Comparison of ENCODE assay signal across 27 cellular contexts in genomic region chr17:51017270-51017669, GRCh38.
"Had no signal": no experiment of that assay in that cellular context is flagged by ENCODE, and none has a peak within 500 bp of the region (broad histone marks: within the 10 kb centered on the region; RNA-seq: fewer than 3 reads in every experiment).

No MANE protein-coding gene starts in this region.

- ATAC-seq: activated naive CD4-positive, alpha-beta T cell treated with anti-CD3 and anti-CD28 coated beads, Interleukin-2, amount 50 U/mL, for 72 hours; activated naive CD8-positive, alpha-beta T cell treated with anti-CD3 and anti-CD28 coated beads, Interleukin-2, amount 50 U/mL, for 24 hours; activated T-cell treated with anti-CD3 and anti-CD28 coated beads, Interleukin-2, amount 50 U/mL, for 4 hours; SK-N-SH treated with all-trans-retinoic acid at 6 μM for 48 hours had no signal

- H3K4me1 Mint-ChIP-seq: activated naive CD8-positive, alpha-beta T cell treated with anti-CD3 and anti-CD28 coated beads, Interleukin-2, amount 50 U/mL, for 24 hours had no signal

- H3K9me3 Mint-ChIP-seq: activated CD4-positive, alpha-beta memory T cell treated with anti-CD3 and anti-CD28 coated beads for 36 hours; activated CD4-positive, alpha-beta T cell treated with anti-CD3 and anti-CD28 coated beads, Interleukin-2, amount 10 ng/mL, durations not matched to agents 7 days and 5 days; activated naive CD4-positive, alpha-beta T cell treated with anti-CD3 and anti-CD28 coated beads, Interleukin-2, amount 50 U/mL, for 72 hours; activated naive CD8-positive, alpha-beta T cell treated with anti-CD3 and anti-CD28 coated beads, Interleukin-2, amount 50 U/mL, for 24 hours; activated T-cell treated with anti-CD3 and anti-CD28 coated beads, Interleukin-2, amount 50 U/mL, for 4 hours had no signal

- H3K27me3 ChIP-seq: ascending aorta, brain microvascular endothelial cell, cardiac muscle cell, Peyer's patch, SJSA1 had no signal

- H3K9me3 ChIP-seq: ascending aorta, Peyer's patch, SJSA1 had no signal

- H3K27ac Mint-ChIP-seq: activated CD4-positive, alpha-beta memory T cell treated with anti-CD3 and anti-CD28 coated beads for 36 hours; activated CD4-positive, alpha-beta T cell treated with anti-CD3 and anti-CD28 coated beads, Interleukin-2, amount 10 ng/mL, durations not matched to agents 7 days and 5 days; activated naive CD8-positive, alpha-beta T cell treated with anti-CD3 and anti-CD28 coated beads, Interleukin-2, amount 50 U/mL, for 24 hours had no signal

- H3K27ac ChIP-seq: ascending aorta, brain microvascular endothelial cell, cardiac muscle cell, Peyer's patch, SJSA1 had no signal

- H3K4me3 Mint-ChIP-seq: activated CD4-positive, alpha-beta memory T cell treated with anti-CD3 and anti-CD28 coated beads for 36 hours; activated CD4-positive, alpha-beta T cell treated with anti-CD3 and anti-CD28 coated beads, Interleukin-2, amount 10 ng/mL, durations not matched to agents 7 days and 5 days; activated naive CD8-positive, alpha-beta T cell treated with anti-CD3 and anti-CD28 coated beads, Interleukin-2, amount 50 U/mL, for 24 hours; activated T-cell treated with anti-CD3 and anti-CD28 coated beads, Interleukin-2, amount 50 U/mL, for 4 hours had no signal

- H3K4me3 ChIP-seq: ascending aorta, cardiac muscle cell, Peyer's patch, SJSA1 had no signal

- H3K4me1 ChIP-seq: ascending aorta, Peyer's patch had no signal

- H3K27me3 Mint-ChIP-seq: activated CD4-positive, alpha-beta memory T cell treated with anti-CD3 and anti-CD28 coated beads for 36 hours; activated CD4-positive, alpha-beta T cell treated with anti-CD3 and anti-CD28 coated beads, Interleukin-2, amount 10 ng/mL, durations not matched to agents 7 days and 5 days; activated naive CD8-positive, alpha-beta T cell treated with anti-CD3 and anti-CD28 coated beads, Interleukin-2, amount 50 U/mL, for 24 hours had no signal

- DNase-seq: activated CD4-positive, alpha-beta memory T cell treated with anti-CD3 and anti-CD28 coated beads for 36 hours; activated CD4-positive, alpha-beta T cell treated with anti-CD3 and anti-CD28 coated beads, Interleukin-2, amount 10 ng/mL, durations not matched to agents 7 days and 5 days; activated CD4-positive, CD25-positive, alpha-beta regulatory T cell treated with anti-CD3 and anti-CD28 coated beads, Interleukin-2, amount 50 U/mL, for 72 hours; activated CD8-positive, alpha-beta memory T cell treated with anti-CD3 and anti-CD28 coated beads for 24 hours; activated effector memory CD4-positive, alpha-beta T cell treated with anti-CD3 and anti-CD28 coated beads, Interleukin-2, amount 50 U/mL, for 16 hours; activated naive CD4-positive, alpha-beta T cell treated with Interleukin-2 at 50 U/mL for 16 hours; activated naive CD8-positive, alpha-beta T cell treated with anti-CD3 and anti-CD28 coated beads, Interleukin-2, amount 50 U/mL, for 24 hours; activated T-cell treated with anti-CD3 and anti-CD28 coated beads, Interleukin-2, amount 50 U/mL, for 4 hours; amniotic stem cell; brain microvascular endothelial cell; cerebellar nuclear complex; Kasumi-1; KBM-7; NCI-H1048; NCI-H1694; NCI-H2029; NCI-H2107; NCI-H345; NCI-H510A; Peyer's patch; SHP77; SW 1271 had no signal
